10 cellular contexts compared by ENCODE assay signal in genomic region chr3:23055733-23056376, GRCh38.
DNase-seq lines count a peak whose midpoint lies in the region; ATAC-seq, FAIRE-seq and TF ChIP-seq lines count a peak whose summit lies in the region.
"Had no signal": no experiment of that assay in that cellular context is flagged by ENCODE, and none has a peak within 500 bp of the region (broad histone marks: within the 10 kb centered on the region; RNA-seq: fewer than 3 reads in every experiment).

No MANE protein-coding gene starts in this region.

- H3K27me3 ChIP-seq in BJ (ENCODE audit: control insufficient read depth, insufficient read depth, low read length): peaks cover 2% of the 10 kb centered on the region; the same call in 1 of the 2 replicates

- H3K27ac Mint-ChIP-seq in chondrocyte (ENCODE audit: unreplicated experiment): peak overlapping the region; percentile 75

- POLR2A ChIA-PET in BJ (lab: Charles Lee): no interaction called here

- no peaks in the 10 kb centered on the region for H3K36me3 ChIP-seq in BJ (ENCODE audit: control insufficient read depth, insufficient read depth, low read length)

- H3K36me3 Mint-ChIP-seq in chondrocyte (ENCODE audit: low read depth): peaks cover 8% of the 10 kb centered on the region

- FAIRE-seq in GM19239 (lab: Jason Lieb, UNC): no peak

- H3K4me3 ChIP-seq in BJ (ENCODE audit: low read depth, low read length): no peak overlapping the region

- TF ChIP-seq CTCF in BJ (IDR thresholded peaks at IDR 0.05; ENCODE audit: insufficient read depth, low read depth, low read length): no peak
- TF ChIP-seq CTCF in chondrocyte (IDR thresholded peaks at IDR 0.05): no peak

- no peak overlapping the region for H3K4me3 Mint-ChIP-seq in chondrocyte (ENCODE audit: unreplicated experiment)

- CTCF ChIA-PET in BJ (lab: Yijun Ruan, JAX): no interaction called here

- peak; percentile 59 for DNase-seq in BJ (ENCODE audit: low read depth)
- no peak for DNase-seq in chondrocyte (ENCODE audit: low spot score)
- no peak for DNase-seq in GM19239 (ENCODE audit: insufficient read length, low spot score)
- DNase-seq in NCI-H2227 treated with DMSO at 0.1 percent for 48 hours (lab: John Stamatoyannopoulos, UW): no peak
- no peak for DNase-seq in Kasumi-1 (lab: John Stamatoyannopoulos, UW)
- DNase-seq in NCI-H2227 (lab: John Stamatoyannopoulos, UW; ENCODE audit: unreplicated experiment): no peak
- DNase-seq: activated naive CD4-positive, alpha-beta T cell treated with anti-CD3 and anti-CD28 coated beads, Interleukin-2, amount 50 U/mL, for 16 hours; mesendoderm had no signal

- ATAC-seq in GM19372 (IDR thresholded peaks at IDR 0.05; ENCODE audit: low read depth, unreplicated experiment): peak; percentile 68
- ATAC-seq in HG03196 (IDR thresholded peaks at IDR 0.05; ENCODE audit: unreplicated experiment): peak; percentile 85

- H3K4me1 Mint-ChIP-seq in chondrocyte (ENCODE audit: low read depth): peaks cover 17% of the 10 kb centered on the region

- H3K9me3 Mint-ChIP-seq in chondrocyte (ENCODE audit: low read depth): peaks cover 13% of the 10 kb centered on the region

- peaks cover 5% of the 10 kb centered on the region for H3K27me3 Mint-ChIP-seq in chondrocyte (ENCODE audit: low read depth)
